ENCODE assay signal across 1 cellular context in the genomic region with DNA sequence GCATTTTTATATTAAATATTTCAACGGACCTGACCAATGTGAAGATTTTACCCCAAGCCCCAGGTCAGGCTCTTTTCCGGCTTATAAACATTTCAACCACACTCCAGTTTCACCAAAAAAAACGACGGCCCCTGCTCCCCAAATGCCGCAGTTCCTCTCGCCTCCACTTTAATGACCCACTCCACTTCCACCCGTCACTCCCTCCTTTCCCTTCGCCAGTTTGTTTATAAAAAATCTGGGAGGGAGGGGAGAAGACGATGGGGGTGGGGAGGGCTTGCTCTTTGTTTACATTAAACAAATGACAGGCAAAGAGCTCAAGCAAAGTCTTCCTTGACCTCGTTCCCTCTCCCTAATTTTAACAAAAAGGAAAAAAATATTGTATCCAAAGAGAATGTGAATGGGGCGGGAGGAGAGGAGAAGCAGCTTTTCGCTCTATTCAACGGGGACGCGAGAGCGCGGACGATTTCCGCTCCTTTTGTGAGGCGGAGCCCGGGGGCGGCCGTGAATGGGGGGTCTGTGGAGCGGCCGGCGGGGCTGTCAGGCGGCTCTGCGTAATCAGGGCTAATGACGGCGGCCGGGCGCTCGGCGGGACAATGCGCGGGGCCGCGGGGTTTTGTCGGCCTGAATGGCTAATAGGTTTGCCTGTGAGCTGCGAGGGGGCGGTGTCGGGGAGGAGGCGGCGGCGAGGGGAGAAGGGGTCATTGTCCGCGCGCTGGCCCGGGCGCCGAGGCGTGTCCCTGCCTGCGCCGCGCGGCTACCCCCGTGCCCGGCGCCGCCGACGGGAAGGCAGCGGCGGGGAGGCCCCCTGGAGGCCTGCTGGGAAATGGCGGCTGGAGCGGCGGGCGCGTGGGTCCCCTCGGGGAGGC.
TF ChIP-seq lines count a peak whose summit lies in the region.

No MANE protein-coding gene starts in this region.

TF ChIP-seq in WTC11, 78 proteins besides CTCF, POLR2A, EP300 and RAD21 (continued from another document):
- TF ChIP-seq, protein P1, sequence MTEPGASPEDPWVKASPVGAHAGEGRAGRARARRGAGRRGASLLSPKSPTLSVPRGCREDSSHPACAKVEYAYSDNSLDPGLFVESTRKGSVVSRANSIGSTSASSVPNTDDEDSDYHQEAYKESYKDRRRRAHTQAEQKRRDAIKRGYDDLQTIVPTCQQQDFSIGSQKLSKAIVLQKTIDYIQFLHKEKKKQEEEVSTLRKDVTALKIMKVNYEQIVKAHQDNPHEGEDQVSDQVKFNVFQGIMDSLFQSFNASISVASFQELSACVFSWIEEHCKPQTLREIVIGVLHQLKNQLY (CRISPR knock-in tag; IDR thresholded peaks at IDR 0.05) = no peak
- TF ChIP-seq JAZF1 (CRISPR knock-in tag; IDR thresholded peaks at IDR 0.05) (no peak), ZNF396 (CRISPR knock-in tag; IDR thresholded peaks at IDR 0.05; ENCODE audit: borderline replicate concordance) (no peak), FOXJ3 (CRISPR knock-in tag; IDR thresholded peaks at IDR 0.05; ENCODE audit: borderline replicate concordance) (no peak), TP53 (CRISPR knock-in tag; IDR thresholded peaks at IDR 0.05) (0 out of 2 replicates have a peak, but pooled peaks have one; percentile 35), ATF1 (CRISPR knock-in tag; IDR thresholded peaks at IDR 0.05) (no peak), MXD4 (CRISPR knock-in tag; IDR thresholded peaks at IDR 0.05; ENCODE audit: borderline replicate concordance) (no peak), TEAD4 (CRISPR knock-in tag; IDR thresholded peaks at IDR 0.05) (no peak)
- TF ChIP-seq, protein P2, sequence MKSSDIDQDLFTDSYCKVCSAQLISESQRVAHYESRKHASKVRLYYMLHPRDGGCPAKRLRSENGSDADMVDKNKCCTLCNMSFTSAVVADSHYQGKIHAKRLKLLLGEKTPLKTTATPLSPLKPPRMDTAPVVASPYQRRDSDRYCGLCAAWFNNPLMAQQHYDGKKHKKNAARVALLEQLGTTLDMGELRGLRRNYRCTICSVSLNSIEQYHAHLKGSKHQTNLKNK (CRISPR knock-in tag; IDR thresholded peaks at IDR 0.05) = no peak
- TF ChIP-seq, protein P3, sequence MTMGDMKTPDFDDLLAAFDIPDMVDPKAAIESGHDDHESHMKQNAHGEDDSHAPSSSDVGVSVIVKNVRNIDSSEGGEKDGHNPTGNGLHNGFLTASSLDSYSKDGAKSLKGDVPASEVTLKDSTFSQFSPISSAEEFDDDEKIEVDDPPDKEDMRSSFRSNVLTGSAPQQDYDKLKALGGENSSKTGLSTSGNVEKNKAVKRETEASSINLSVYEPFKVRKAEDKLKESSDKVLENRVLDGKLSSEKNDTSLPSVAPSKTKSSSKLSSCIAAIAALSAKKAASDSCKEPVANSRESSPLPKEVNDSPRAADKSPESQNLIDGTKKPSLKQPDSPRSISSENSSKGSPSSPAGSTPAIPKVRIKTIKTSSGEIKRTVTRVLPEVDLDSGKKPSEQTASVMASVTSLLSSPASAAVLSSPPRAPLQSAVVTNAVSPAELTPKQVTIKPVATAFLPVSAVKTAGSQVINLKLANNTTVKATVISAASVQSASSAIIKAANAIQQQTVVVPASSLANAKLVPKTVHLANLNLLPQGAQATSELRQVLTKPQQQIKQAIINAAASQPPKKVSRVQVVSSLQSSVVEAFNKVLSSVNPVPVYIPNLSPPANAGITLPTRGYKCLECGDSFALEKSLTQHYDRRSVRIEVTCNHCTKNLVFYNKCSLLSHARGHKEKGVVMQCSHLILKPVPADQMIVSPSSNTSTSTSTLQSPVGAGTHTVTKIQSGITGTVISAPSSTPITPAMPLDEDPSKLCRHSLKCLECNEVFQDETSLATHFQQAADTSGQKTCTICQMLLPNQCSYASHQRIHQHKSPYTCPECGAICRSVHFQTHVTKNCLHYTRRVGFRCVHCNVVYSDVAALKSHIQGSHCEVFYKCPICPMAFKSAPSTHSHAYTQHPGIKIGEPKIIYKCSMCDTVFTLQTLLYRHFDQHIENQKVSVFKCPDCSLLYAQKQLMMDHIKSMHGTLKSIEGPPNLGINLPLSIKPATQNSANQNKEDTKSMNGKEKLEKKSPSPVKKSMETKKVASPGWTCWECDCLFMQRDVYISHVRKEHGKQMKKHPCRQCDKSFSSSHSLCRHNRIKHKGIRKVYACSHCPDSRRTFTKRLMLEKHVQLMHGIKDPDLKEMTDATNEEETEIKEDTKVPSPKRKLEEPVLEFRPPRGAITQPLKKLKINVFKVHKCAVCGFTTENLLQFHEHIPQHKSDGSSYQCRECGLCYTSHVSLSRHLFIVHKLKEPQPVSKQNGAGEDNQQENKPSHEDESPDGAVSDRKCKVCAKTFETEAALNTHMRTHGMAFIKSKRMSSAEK (CRISPR knock-in tag; IDR thresholded peaks at IDR 0.05; ENCODE audit: borderline replicate concordance) = no peak
- TF ChIP-seq, protein P4, sequence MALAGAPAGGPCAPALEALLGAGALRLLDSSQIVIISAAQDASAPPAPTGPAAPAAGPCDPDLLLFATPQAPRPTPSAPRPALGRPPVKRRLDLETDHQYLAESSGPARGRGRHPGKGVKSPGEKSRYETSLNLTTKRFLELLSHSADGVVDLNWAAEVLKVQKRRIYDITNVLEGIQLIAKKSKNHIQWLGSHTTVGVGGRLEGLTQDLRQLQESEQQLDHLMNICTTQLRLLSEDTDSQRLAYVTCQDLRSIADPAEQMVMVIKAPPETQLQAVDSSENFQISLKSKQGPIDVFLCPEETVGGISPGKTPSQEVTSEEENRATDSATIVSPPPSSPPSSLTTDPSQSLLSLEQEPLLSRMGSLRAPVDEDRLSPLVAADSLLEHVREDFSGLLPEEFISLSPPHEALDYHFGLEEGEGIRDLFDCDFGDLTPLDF (CRISPR knock-in tag; IDR thresholded peaks at IDR 0.05) = no peak
- TF ChIP-seq, protein P5, sequence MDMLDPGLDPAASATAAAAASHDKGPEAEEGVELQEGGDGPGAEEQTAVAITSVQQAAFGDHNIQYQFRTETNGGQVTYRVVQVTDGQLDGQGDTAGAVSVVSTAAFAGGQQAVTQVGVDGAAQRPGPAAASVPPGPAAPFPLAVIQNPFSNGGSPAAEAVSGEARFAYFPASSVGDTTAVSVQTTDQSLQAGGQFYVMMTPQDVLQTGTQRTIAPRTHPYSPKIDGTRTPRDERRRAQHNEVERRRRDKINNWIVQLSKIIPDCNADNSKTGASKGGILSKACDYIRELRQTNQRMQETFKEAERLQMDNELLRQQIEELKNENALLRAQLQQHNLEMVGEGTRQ (CRISPR knock-in tag; IDR thresholded peaks at IDR 0.05) = no peak; the same call in 1 of the 2 replicates
- TF ChIP-seq, protein P6, sequence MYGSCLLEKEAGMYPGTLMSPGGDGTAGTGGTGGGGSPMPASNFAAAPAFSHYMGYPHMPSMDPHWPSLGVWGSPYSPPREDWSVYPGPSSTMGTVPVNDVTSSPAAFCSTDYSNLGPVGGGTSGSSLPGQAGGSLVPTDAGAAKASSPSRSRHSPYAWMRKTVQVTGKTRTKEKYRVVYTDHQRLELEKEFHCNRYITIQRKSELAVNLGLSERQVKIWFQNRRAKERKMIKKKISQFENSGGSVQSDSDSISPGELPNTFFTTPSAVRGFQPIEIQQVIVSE (CRISPR knock-in tag; IDR thresholded peaks at IDR 0.05; ENCODE audit: borderline replicate concordance) = no peak
- TF ChIP-seq, protein P7, sequence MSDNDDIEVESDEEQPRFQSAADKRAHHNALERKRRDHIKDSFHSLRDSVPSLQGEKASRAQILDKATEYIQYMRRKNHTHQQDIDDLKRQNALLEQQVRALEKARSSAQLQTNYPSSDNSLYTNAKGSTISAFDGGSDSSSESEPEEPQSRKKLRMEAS (CRISPR knock-in tag; IDR thresholded peaks at IDR 0.05) = no peak
- TF ChIP-seq, protein P8, sequence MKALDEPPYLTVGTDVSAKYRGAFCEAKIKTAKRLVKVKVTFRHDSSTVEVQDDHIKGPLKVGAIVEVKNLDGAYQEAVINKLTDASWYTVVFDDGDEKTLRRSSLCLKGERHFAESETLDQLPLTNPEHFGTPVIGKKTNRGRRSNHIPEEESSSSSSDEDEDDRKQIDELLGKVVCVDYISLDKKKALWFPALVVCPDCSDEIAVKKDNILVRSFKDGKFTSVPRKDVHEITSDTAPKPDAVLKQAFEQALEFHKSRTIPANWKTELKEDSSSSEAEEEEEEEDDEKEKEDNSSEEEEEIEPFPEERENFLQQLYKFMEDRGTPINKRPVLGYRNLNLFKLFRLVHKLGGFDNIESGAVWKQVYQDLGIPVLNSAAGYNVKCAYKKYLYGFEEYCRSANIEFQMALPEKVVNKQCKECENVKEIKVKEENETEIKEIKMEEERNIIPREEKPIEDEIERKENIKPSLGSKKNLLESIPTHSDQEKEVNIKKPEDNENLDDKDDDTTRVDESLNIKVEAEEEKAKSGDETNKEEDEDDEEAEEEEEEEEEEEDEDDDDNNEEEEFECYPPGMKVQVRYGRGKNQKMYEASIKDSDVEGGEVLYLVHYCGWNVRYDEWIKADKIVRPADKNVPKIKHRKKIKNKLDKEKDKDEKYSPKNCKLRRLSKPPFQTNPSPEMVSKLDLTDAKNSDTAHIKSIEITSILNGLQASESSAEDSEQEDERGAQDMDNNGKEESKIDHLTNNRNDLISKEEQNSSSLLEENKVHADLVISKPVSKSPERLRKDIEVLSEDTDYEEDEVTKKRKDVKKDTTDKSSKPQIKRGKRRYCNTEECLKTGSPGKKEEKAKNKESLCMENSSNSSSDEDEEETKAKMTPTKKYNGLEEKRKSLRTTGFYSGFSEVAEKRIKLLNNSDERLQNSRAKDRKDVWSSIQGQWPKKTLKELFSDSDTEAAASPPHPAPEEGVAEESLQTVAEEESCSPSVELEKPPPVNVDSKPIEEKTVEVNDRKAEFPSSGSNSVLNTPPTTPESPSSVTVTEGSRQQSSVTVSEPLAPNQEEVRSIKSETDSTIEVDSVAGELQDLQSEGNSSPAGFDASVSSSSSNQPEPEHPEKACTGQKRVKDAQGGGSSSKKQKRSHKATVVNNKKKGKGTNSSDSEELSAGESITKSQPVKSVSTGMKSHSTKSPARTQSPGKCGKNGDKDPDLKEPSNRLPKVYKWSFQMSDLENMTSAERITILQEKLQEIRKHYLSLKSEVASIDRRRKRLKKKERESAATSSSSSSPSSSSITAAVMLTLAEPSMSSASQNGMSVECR (CRISPR knock-in tag; IDR thresholded peaks at IDR 0.05; ENCODE audit: borderline replicate concordance) = 0 out of 2 replicates have a peak, but pooled peaks have one; percentile 46
